Comparison of ENCODE assay signal across 9 cellular contexts in the genomic region with DNA sequence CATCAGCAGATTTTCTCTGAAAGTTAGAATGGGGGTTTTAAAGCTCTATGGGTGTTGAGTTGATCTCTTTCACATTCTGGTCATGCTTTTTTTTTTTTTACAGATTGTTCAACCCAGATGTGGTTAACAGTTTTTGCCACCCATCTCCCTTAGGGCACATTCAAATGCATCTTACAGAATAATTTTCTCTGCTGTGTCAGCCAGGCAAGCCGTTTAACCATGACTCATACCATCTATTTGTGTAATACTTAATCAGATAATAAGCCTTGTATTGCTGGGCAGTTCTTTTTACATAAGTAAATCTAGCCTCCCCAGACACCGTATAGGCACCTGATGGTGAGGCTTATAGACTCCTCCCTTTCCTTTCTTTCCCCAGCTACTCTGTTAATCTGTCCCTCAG.
DNase-seq lines count a peak whose midpoint lies in the region; ATAC-seq and TF ChIP-seq lines count a peak whose summit lies in the region.
"Had no signal": no experiment of that assay in that cellular context is flagged by ENCODE, and none has a peak within 500 bp of the region (broad histone marks: within the 10 kb centered on the region; RNA-seq: fewer than 3 reads in every experiment).

No MANE protein-coding gene starts in this region.

- H3K27me3 Mint-ChIP-seq in HFFc6 (ENCODE audit: insufficient read depth) = peaks cover 11% of the 10 kb centered on the region
- no peaks in the 10 kb centered on the region for H3K27me3 Mint-ChIP-seq in T-helper 17 cell

- peaks cover 0 to 18% (median 11%) of the 10 kb centered on the region in 11 experiments; a peak in 14 of 22 replicates for H3K9me3 ChIP-seq in BLaER1 treated with 17β-estradiol and CSF1 and Interleukin-3, amounts not matched to agents 10 nM and 100 nM (replicated peaks in 1 of 11)
- no peaks in the 10 kb centered on the region for H3K9me3 ChIP-seq in T-helper 17 cell (ENCODE audit: control insufficient read depth, low read length, poor library complexity, severe bottlenecking)

- no peaks in the 10 kb centered on the region for H3K36me3 Mint-ChIP-seq in HFFc6 (ENCODE audit: low read depth)
- no peaks in the 10 kb centered on the region for H3K36me3 Mint-ChIP-seq in T-helper 17 cell (ENCODE audit: low read depth)

- peak overlapping the region in 5 of 11 experiments; percentile 14 to 53 (median 17); a peak in 3 of 22 replicates for H3K27ac ChIP-seq in BLaER1 treated with 17β-estradiol and CSF1 and Interleukin-3, amounts not matched to agents 10 nM and 100 nM

- H4K20me1 ChIP-seq in BLaER1 treated with 17β-estradiol and CSF1 and Interleukin-3, amounts not matched to agents 10 nM and 100 nM = no peaks in the 10 kb centered on the region

- no peaks in the 10 kb centered on the region for H3K27me3 ChIP-seq in BLaER1 treated with 17β-estradiol and CSF1 and Interleukin-3, amounts not matched to agents 10 nM and 100 nM

- peaks cover 27 to 47% (median 38%) of the 10 kb centered on the region in 10 experiments for H3K4me1 ChIP-seq in BLaER1 treated with 17β-estradiol and CSF1 and Interleukin-3, amounts not matched to agents 10 nM and 100 nM

- peak; percentile 85 for DNase-seq in HFFc6
- no peak for DNase-seq in T-helper 17 cell
- DNase-seq in glomerular visceral epithelial cell (ENCODE audit: extremely low spot score) = peak; percentile 64
- no peak for DNase-seq in activated CD4-positive, CD25-positive, alpha-beta regulatory T cell (lab: John Stamatoyannopoulos, UW)
- DNase-seq in mesenteric fat pad (ENCODE audit: low spot score) = no peak
- DNase-seq: NCI-H524 treated with DMSO at 0.1 percent for 48 hours had no signal

- H3K4me1 Mint-ChIP-seq in HFFc6 (ENCODE audit: low read depth) (peaks cover 26% of the 10 kb centered on the region), T-helper 17 cell (peaks cover 7% of the 10 kb centered on the region)

- H3K9me3 Mint-ChIP-seq in HFFc6 = no peaks in the 10 kb centered on the region

- no peak overlapping the region for H3K4me3 ChIP-seq in BLaER1 treated with 17β-estradiol and CSF1 and Interleukin-3, amounts not matched to agents 10 nM and 100 nM

- no peak for TF ChIP-seq CTCF in HFFc6 (IDR thresholded peaks at IDR 0.05)

- H3K4me3 Mint-ChIP-seq in HFFc6 (no peak overlapping the region), T-helper 17 cell (no peak overlapping the region)

- H3K4me2 ChIP-seq in BLaER1 treated with 17β-estradiol and CSF1 and Interleukin-3, amounts not matched to agents 10 nM and 100 nM = peak overlapping the region; percentile 19 to 60 (median 39); a peak in 21 of 22 replicates

- H3K27ac Mint-ChIP-seq in HFFc6 = no peak overlapping the region
- no peak overlapping the region for H3K27ac Mint-ChIP-seq in T-helper 17 cell

- no peak overlapping the region for H3K9ac ChIP-seq in BLaER1 treated with 17β-estradiol and CSF1 and Interleukin-3, amounts not matched to agents 10 nM and 100 nM

- ATAC-seq in T-helper 17 cell (peak; percentile 32), GM21381 (IDR thresholded peaks at IDR 0.05; ENCODE audit: unreplicated experiment) (no peak), HG03280 (IDR thresholded peaks at IDR 0.05; ENCODE audit: unreplicated experiment) (no peak)

- no peaks in the 10 kb centered on the region for H3K36me3 ChIP-seq in BLaER1 treated with 17β-estradiol and CSF1 and Interleukin-3, amounts not matched to agents 10 nM and 100 nM

Comparison
In these comparisons a context has a peak if more than half of its experiments do, and no peak if none do; other contexts are left out.
1. DNase-seq: peak in HFFc6 (single experiment) and glomerular visceral epithelial cell (single experiment); none in T-helper 17 cell (0 of 3), activated CD4-positive, CD25-positive, alpha-beta regulatory T cell (0 of 4) and mesenteric fat pad (single experiment).